18 cellular contexts compared by ENCODE assay signal in the genomic region with DNA sequence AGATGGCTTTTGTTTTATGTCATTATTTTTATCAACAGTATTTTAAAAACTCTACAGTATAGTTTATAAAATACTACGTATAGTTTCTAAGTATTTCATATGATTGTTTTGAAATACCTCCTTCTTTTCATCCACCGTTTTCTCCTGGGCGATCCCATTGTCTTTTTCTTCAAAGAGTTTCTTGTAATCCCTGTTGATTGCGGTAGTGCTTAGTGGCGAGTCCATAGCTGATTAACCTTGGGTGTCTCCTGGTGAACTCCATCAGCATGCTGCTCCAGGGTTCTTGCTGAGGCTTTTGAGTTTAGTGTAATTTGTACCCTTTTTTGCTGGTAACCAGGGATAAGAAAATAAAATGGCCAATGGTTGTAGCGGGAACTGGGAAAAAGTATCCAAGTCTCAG. TPM values are rescaled to one million over a fixed set of nuclear protein-coding genes. Genes with fewer than 3 reads are reported as not detected.
A peak's percentile ranks its signal among the peaks of the same experiment; 100 is the strongest.
DNase-seq lines count a peak whose midpoint lies in the region; ATAC-seq and TF ChIP-seq lines count a peak whose summit lies in the region.
"Had no signal": no experiment of that assay in that cellular context is flagged by ENCODE, and none has a peak within 500 bp of the region (broad histone marks: within the 10 kb centered on the region; RNA-seq: fewer than 3 reads in every experiment).

No MANE protein-coding gene starts in this region.

- 60 to 74% methylated on average over 6 of the region's 6 CpGs for WGBS in lower leg skin, 2 donors

- POLR2A ChIA-PET in CD4-positive, alpha-beta memory T cell (lab: Charles Lee; ENCODE audit: partially characterized antibody), result no interaction called here
- POLR2A ChIA-PET in HEK293 (lab: Yijun Ruan, JAX) (interaction anchor here (0.8 kb wide), 1 partner anchor 537 kb away, joined by 3 read pairs; no protein-coding TSS in a partner anchor), GM10248 (lab: Yijun Ruan, JAX) (no interaction called here)
- POLR2A ChIA-PET in naive thymus-derived CD8-positive, alpha-beta T cell (lab: Charles Lee), result no interaction called here

- ATAC-seq in naive thymus-derived CD8-positive, alpha-beta T cell, result no peak
- ATAC-seq: left lung, PC-3 had no signal

- H3K27ac Mint-ChIP-seq in CD4-positive, alpha-beta memory T cell, result peak overlapping the region in 1 of 7 donors; percentile 60
- H3K27ac Mint-ChIP-seq in naive thymus-derived CD8-positive, alpha-beta T cell, result peak overlapping the region in 3 of 10 donors; percentile 27 to 43 (median 33)

- CTCF ChIA-PET in CD4-positive, alpha-beta memory T cell (lab: Charles Lee; ENCODE audit: partially characterized antibody), result no interaction called here
- CTCF ChIA-PET in HEK293 (lab: Yijun Ruan, JAX) (interaction anchor here (0.8 kb wide), 1 partner anchor 19 kb away, joined by 4 read pairs; no protein-coding TSS in a partner anchor), GM10248 (lab: Yijun Ruan, JAX) (no interaction called here)

- in situ Hi-C loops in GM13976 (cut with MboI; ENCODE audit: low sequenced_read_pairs, unreplicated experiment), result loop anchor here (25.0 kb wide), 1 partner anchor 195 kb away; no protein-coding TSS in a partner anchor

- peaks cover 4 to 18% of the 10 kb centered on the region in 2 donors for H3K36me3 Mint-ChIP-seq in CD4-positive, alpha-beta memory T cell
- H3K36me3 Mint-ChIP-seq in naive thymus-derived CD8-positive, alpha-beta T cell, result peaks cover 0 to 18% (median 0%) of the 10 kb centered on the region in 3 donors

- intact Hi-C loops in CD4-positive, alpha-beta memory T cell (cut with micrococcal nuclease), result loop anchor here (10.0 kb wide), 1 partner anchor 803 kb away; the partner anchor contains the start of genes AAGAB and IQCH
- intact Hi-C loops in lower leg skin (cut with DNase I; ENCODE audit: low total_unique reads), result no loop called here

- H3K9me3 ChIP-seq in CD4-positive, alpha-beta memory T cell (ENCODE audit: control insufficient read depth in 1 of 2, low read length in 2 of 2), result no peaks in the 10 kb centered on the region
- H3K9me3 ChIP-seq in HEK293 (ENCODE audit: control insufficient read depth, insufficient read depth, low read depth, low read length), result no peaks in the 10 kb centered on the region
- no peaks in the 10 kb centered on the region for H3K9me3 ChIP-seq in adipocyte (ENCODE audit: control insufficient read depth, low read length)
- H3K9me3 ChIP-seq: left lung, MG63 had no signal

- no peak overlapping the region for H3K4me3 ChIP-seq in CD4-positive, alpha-beta memory T cell (ENCODE audit: low read length in 2 of 2)
- no peak overlapping the region for H3K4me3 ChIP-seq in HEK293 (ENCODE audit: low read depth, low read length)
- peak overlapping the region; percentile 99 for H3K4me3 ChIP-seq in adipocyte (ENCODE audit: low read length)
- H3K4me3 ChIP-seq in lower leg skin (ENCODE audit: low read depth, poor library complexity, severe bottlenecking), result no peak overlapping the region
- H3K4me3 ChIP-seq: left lung, MG63 had no signal

- H3K4me1 ChIP-seq in CD4-positive, alpha-beta memory T cell (ENCODE audit: insufficient read depth, low read length), result peaks cover 70% of the 10 kb centered on the region
- H3K4me1 ChIP-seq in HEK293 (ENCODE audit: control insufficient read depth, insufficient read depth, low read length) (peaks cover 42% of the 10 kb centered on the region), adipocyte (ENCODE audit: control insufficient read depth, insufficient read depth, low read length) (peaks cover 34% of the 10 kb centered on the region)

- peaks cover 48 to 77% (median 61%) of the 10 kb centered on the region in 4 donors for H3K4me1 Mint-ChIP-seq in CD4-positive, alpha-beta memory T cell
- peaks cover 27 to 79% (median 66%) of the 10 kb centered on the region in 4 donors for H3K4me1 Mint-ChIP-seq in naive thymus-derived CD8-positive, alpha-beta T cell

- no peaks in the 10 kb centered on the region for H3K36me3 ChIP-seq in CD4-positive, alpha-beta memory T cell (ENCODE audit: insufficient read depth, low read length)
- H3K36me3 ChIP-seq in HEK293 (ENCODE audit: control insufficient read depth in 2 of 2, insufficient read depth in 1 of 2, low read length in 2 of 2), result peaks cover 0 to 8% of the 10 kb centered on the region in 2 experiments; a peak in 1 of 3 replicates
- H3K36me3 ChIP-seq in adipocyte (ENCODE audit: control insufficient read depth, insufficient read depth, low read length, severe bottlenecking), result peaks cover 3% of the 10 kb centered on the region
- H3K36me3 ChIP-seq: MG63 had no signal

- H3K27ac ChIP-seq in CD4-positive, alpha-beta memory T cell (ENCODE audit: low read depth, low read length), result no peak overlapping the region
- H3K27ac ChIP-seq in HEK293 (ENCODE audit: extremely low read depth, low read depth, low read length), result no peak overlapping the region
- H3K27ac ChIP-seq: left lung had no signal

- no peak for TF ChIP-seq POLR2A in lower leg skin (IDR thresholded peaks at IDR 0.05)

- no peaks in the 10 kb centered on the region for H3K27me3 Mint-ChIP-seq in CD4-positive, alpha-beta memory T cell
- peaks cover 0 to under 1% (median 0%) of the 10 kb centered on the region in 5 donors for H3K27me3 Mint-ChIP-seq in naive thymus-derived CD8-positive, alpha-beta T cell

- H3K9me3 Mint-ChIP-seq in CD4-positive, alpha-beta memory T cell, result no peaks in the 10 kb centered on the region
- H3K9me3 Mint-ChIP-seq in naive thymus-derived CD8-positive, alpha-beta T cell, result no peaks in the 10 kb centered on the region

- H3K27me3 ChIP-seq in CD4-positive, alpha-beta memory T cell (ENCODE audit: insufficient read depth, low read length), result no peaks in the 10 kb centered on the region
- H3K27me3 ChIP-seq in adipocyte (replicated peaks; ENCODE audit: control insufficient read depth, insufficient read depth, low read length), result no peaks in the 10 kb centered on the region
- H3K27me3 ChIP-seq: left lung, MG63 had no signal

- TF ChIP-seq CTCF in HEK293 (tag by site-specific recombination; IDR thresholded peaks at IDR 0.05) (no peak), lower leg skin (IDR thresholded peaks at IDR 0.05) (no peak), GM10248 (IDR thresholded peaks at IDR 0.05; ENCODE audit: control extremely low read depth, extremely low read depth, low read depth, missing control alignments) (no peak), GM13976 (IDR thresholded peaks at IDR 0.05; ENCODE audit: borderline replicate concordance, control extremely low read depth, extremely low read depth, insufficient read depth, missing control alignments) (no peak)

- no peak overlapping the region for H3K9ac ChIP-seq in adipocyte (ENCODE audit: low read length)

- H3K4me3 Mint-ChIP-seq in CD4-positive, alpha-beta memory T cell, result peak overlapping the region in 6 of 8 donors; percentile 10 to 92 (median 45)
- H3K4me3 Mint-ChIP-seq in naive thymus-derived CD8-positive, alpha-beta T cell, result peak overlapping the region in 6 of 10 donors; percentile 6 to 89 (median 28)

- DNase-seq in CD4-positive, alpha-beta memory T cell, result no peak
- DNase-seq in adipocyte (ENCODE audit: low read depth) (no peak), lower leg skin (ENCODE audit: low spot score in 2 of 2) (no peak), GM10248 (ENCODE audit: extremely low spot score) (no peak), NCI-H2107 (lab: John Stamatoyannopoulos, UW) (no peak), GM13976 (ENCODE audit: low spot score) (no peak)
- no peak for DNase-seq in naive thymus-derived CD8-positive, alpha-beta T cell
- DNase-seq: activated CD4-positive, alpha-beta T cell treated with anti-CD3 and anti-CD28 coated beads, Interleukin-2, amount 50 U/mL, for 4 hours; cerebellar nuclear complex; GDM1; hypothalamus; left lung; MG63; NCI-H187 treated with DMSO at 0.1 percent for 48 hours; NCI-H510A treated with DMSO at 0.1 percent for 48 hours; PC-3; substantia nigra had no signal

TF ChIP-seq in HEK293, 187 proteins besides CTCF, POLR2A, EP300 and RAD21:
- TF ChIP-seq ZNF239 (tag by site-specific recombination; IDR thresholded peaks at IDR 0.05) (no peak), ZNF132 (tag by site-specific recombination; IDR thresholded peaks at IDR 0.05; ENCODE audit: borderline replicate concordance) (no peak), MZF1 (tag by site-specific recombination; IDR thresholded peaks at IDR 0.05; ENCODE audit: borderline replicate concordance) (peak; percentile 91; the same call in 1 of the 2 replicates)
- TF ChIP-seq, protein P1, sequence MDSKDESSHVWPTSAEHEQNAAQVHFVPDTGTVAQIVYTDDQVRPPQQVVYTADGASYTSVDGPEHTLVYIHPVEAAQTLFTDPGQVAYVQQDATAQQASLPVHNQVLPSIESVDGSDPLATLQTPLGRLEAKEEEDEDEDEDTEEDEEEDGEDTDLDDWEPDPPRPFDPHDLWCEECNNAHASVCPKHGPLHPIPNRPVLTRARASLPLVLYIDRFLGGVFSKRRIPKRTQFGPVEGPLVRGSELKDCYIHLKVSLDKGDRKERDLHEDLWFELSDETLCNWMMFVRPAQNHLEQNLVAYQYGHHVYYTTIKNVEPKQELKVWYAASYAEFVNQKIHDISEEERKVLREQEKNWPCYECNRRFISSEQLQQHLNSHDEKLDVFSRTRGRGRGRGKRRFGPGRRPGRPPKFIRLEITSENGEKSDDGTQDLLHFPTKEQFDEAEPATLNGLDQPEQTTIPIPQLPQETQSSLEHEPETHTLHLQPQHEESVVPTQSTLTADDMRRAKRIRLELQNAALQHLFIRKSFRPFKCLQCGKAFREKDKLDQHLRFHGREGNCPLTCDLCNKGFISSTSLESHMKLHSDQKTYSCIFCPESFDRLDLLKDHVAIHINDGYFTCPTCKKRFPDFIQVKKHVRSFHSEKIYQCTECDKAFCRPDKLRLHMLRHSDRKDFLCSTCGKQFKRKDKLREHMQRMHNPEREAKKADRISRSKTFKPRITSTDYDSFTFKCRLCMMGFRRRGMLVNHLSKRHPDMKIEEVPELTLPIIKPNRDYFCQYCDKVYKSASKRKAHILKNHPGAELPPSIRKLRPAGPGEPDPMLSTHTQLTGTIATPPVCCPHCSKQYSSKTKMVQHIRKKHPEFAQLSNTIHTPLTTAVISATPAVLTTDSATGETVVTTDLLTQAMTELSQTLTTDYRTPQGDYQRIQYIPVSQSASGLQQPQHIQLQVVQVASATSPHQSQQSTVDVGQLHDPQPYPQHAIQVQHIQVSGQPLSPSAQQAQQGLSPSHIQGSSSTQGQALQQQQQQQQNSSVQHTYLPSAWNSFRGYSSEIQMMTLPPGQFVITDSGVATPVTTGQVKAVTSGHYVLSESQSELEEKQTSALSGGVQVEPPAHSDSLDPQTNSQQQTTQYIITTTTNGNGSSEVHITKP (tag by site-specific recombination; IDR thresholded peaks at IDR 0.05), result peak; percentile 37

RNA-seq across cellular contexts. Expression of gene PIAS1, which starts 3.6 kb away (rescaled TPM):
- total RNA-seq in CD4-positive, alpha-beta memory T cell, result 10 to 100 TPM; 86.0 to 86.2 TPM
- 100 to 1,000 TPM; 111 to 149 TPM for polyA plus RNA-seq in CD4-positive, alpha-beta memory T cell
- 10 to 100 TPM; 90.0 to 94.1 TPM for total RNA-seq in naive thymus-derived CD8-positive, alpha-beta T cell
- 100 to 1,000 TPM; 120 to 149 (median 138) TPM for polyA plus RNA-seq in naive thymus-derived CD8-positive, alpha-beta T cell
- total RNA-seq in lower leg skin, result 10 to 100 TPM; 32.6 to 59.5 (median 55.9) TPM
